In the genomic region with DNA sequence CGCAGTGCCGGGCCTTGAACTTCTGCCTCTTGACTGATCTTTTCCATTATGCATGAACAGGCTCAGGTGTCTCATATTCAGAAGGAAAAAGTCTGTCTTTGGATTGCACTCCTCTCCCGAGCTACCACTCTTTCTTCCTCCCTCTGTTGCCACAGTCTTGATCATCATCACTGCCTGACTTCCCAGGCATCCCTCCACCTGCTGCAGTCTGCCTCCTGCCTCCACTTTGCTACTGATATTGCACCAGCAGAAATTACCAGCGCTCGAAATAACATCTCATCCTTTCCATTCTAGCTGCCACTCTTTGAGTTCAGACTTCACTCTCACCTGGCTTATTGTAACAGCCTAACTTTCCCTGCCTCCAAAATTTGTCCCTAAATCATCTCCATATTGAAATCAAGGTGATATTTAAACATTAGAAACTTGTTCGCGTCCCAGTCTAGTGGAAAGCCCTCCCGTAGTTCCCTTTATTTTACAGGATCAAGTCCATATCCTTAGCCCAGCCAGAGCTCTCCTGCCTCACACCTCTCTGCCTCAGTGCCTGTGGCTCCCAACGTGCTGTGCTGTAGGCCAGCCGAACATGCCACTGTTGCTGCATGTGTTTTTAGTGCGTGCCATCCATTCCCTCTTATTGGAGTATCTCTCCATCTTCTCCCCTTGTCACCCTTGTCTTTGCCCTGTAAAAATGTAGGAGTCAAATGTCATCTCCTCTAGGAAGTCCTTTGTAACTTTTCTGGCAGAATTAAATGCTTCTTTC, we compare ENCODE assay signal across 17 cellular contexts. TPM values are rescaled to one million over a fixed set of nuclear protein-coding genes. Genes with fewer than 3 reads are reported as not detected.
DNase-seq lines count a peak whose midpoint lies in the region; ATAC-seq, FAIRE-seq and TF ChIP-seq lines count a peak whose summit lies in the region.
"Had no signal": no experiment of that assay in that cellular context is flagged by ENCODE, and none has a peak within 500 bp of the region (broad histone marks: within the 10 kb centered on the region; RNA-seq: fewer than 3 reads in every experiment).

No MANE protein-coding gene starts in this region.

- intact Hi-C loops in GM12878 (cut with micrococcal nuclease; ENCODE audit: unreplicated experiment) = no loop called here

- TF ChIP-seq CTCF in HEK293 (tag by site-specific recombination; IDR thresholded peaks at IDR 0.05) = no peak
- no peak for TF ChIP-seq CTCF in GM12878 (IDR thresholded peaks at IDR 0.05 in 2 of 3, conservative IDR thresholded peaks at IDR 0.05 in 1 of 3; ENCODE audit: control insufficient read depth in 2 of 3, extremely low read depth in 1 of 3, insufficient read depth in 1 of 3, low read depth in 3 of 3, low read length in 3 of 3)
- TF ChIP-seq CTCF in neural progenitor cell (IDR thresholded peaks at IDR 0.05) = no peak

- in situ Hi-C loops in GM12878 (cut with MboI) (no loop called here), G401 (cut with HindIII; ENCODE audit: low sequenced_read_pairs) (no loop called here)

- FAIRE-seq in GM12878 (lab: Jason Lieb, UNC) = no peak
- FAIRE-seq: RCC 7860 had no signal

- no peaks in the 10 kb centered on the region for H3K4me1 ChIP-seq in CD8-positive, alpha-beta memory T cell (ENCODE audit: insufficient read depth, low read length)
- H3K4me1 ChIP-seq in HEK293 (ENCODE audit: control insufficient read depth, insufficient read depth, low read length) = no peaks in the 10 kb centered on the region; the same call in 1 of the 2 replicates
- no peaks in the 10 kb centered on the region for H3K4me1 ChIP-seq in GM12878 (ENCODE audit: control insufficient read depth, insufficient read depth, low read length)
- H3K4me1 ChIP-seq in neural progenitor cell = no peaks in the 10 kb centered on the region
- H3K4me1 ChIP-seq: BLaER1 treated with 17β-estradiol and CSF1 and Interleukin-3, amounts not matched to agents 10 nM and 100 nM; tibial artery had no signal

- SMC1A ChIA-PET in GM12878 (lab: Charles Lee; ENCODE audit: uncharacterized antibody, unreplicated experiment) = interaction anchor here (0.6 kb wide), 1 partner anchor 62 kb away, joined by 4 read pairs; no protein-coding TSS in a partner anchor

- TF ChIP-seq RAD21 in GM12878 (IDR thresholded peaks at IDR 0.05; ENCODE audit: insufficient read depth, low read depth, low read length) = no peak

- RAD21 ChIA-PET in GM12878 (lab: Charles Lee; ENCODE audit: unreplicated experiment) = no interaction called here

- H3K9me3 ChIP-seq in CD8-positive, alpha-beta memory T cell (ENCODE audit: low read length) = no peaks in the 10 kb centered on the region
- H3K9me3 ChIP-seq in HEK293 (ENCODE audit: control insufficient read depth, insufficient read depth, low read depth, low read length) = no peaks in the 10 kb centered on the region
- no peaks in the 10 kb centered on the region for H3K9me3 ChIP-seq in GM12878 (replicated peaks; ENCODE audit: control insufficient read depth, insufficient read depth, low read length)
- H3K9me3 ChIP-seq in neural progenitor cell (ENCODE audit: low read depth) = no peaks in the 10 kb centered on the region
- H3K9me3 ChIP-seq: BLaER1 treated with 17β-estradiol and CSF1 and Interleukin-3, amounts not matched to agents 10 nM and 100 nM; tibial artery had no signal

- H3K4me2 ChIP-seq in GM12878 (ENCODE audit: control insufficient read depth, insufficient read depth) (no peak overlapping the region), neural progenitor cell (no peak overlapping the region)
- H3K4me2 ChIP-seq: BLaER1 treated with 17β-estradiol and CSF1 and Interleukin-3, amounts not matched to agents 10 nM and 100 nM had no signal

- POLR2A ChIA-PET in CD8-positive, alpha-beta memory T cell (lab: Charles Lee) = interaction anchor here (0.7 kb wide), 1 partner anchor 40 kb away, joined by 3 read pairs; a partner anchor contains a TSS
- POLR2A ChIA-PET in HEK293 (lab: Yijun Ruan, JAX) = no interaction called here
- POLR2A ChIA-PET in GM12878 (lab: Charles Lee) = interaction anchor here (0.6 kb wide), 1 partner anchor 63 kb away, joined by 7 read pairs; no protein-coding TSS in a partner anchor

- no peaks in the 10 kb centered on the region for H3K9me3 Mint-ChIP-seq in CD8-positive, alpha-beta memory T cell
- no peaks in the 10 kb centered on the region for H3K9me3 Mint-ChIP-seq in neural progenitor cell

- H3K9ac ChIP-seq in GM12878 (ENCODE audit: control insufficient read depth, insufficient read depth, low read length) (no peak overlapping the region), neural progenitor cell (no peak overlapping the region)

- H3K27ac Mint-ChIP-seq in CD8-positive, alpha-beta memory T cell = peak overlapping the region in 6 of 8 donors; percentile 15 to 72 (median 31)
- H3K27ac Mint-ChIP-seq in neural progenitor cell = peak overlapping the region; percentile 6

- peaks cover 71% of the 10 kb centered on the region for H3K36me3 ChIP-seq in CD8-positive, alpha-beta memory T cell (ENCODE audit: insufficient read depth, low read length)
- H3K36me3 ChIP-seq in HEK293 (ENCODE audit: control insufficient read depth in 2 of 2, insufficient read depth in 1 of 2, low read length in 2 of 2) (peaks cover 90 to 96% of the 10 kb centered on the region in 2 experiments), GM12878 (ENCODE audit: control insufficient read depth in 2 of 2, insufficient read depth in 2 of 2, low read length in 1 of 2) (peaks cover 31 to 66% of the 10 kb centered on the region in 2 experiments), neural progenitor cell (peaks cover 19% of the 10 kb centered on the region)

- no peak for TF ChIP-seq EP300 in GM12878 (IDR thresholded peaks at IDR 0.05; ENCODE audit: borderline replicate concordance in 1 of 2, control insufficient read depth in 1 of 2, low read depth in 2 of 2, low read length in 2 of 2)

- no peak overlapping the region for H3K4me3 ChIP-seq in CD8-positive, alpha-beta memory T cell (ENCODE audit: low read length)
- H3K4me3 ChIP-seq in HEK293 (ENCODE audit: low read depth, low read length) (no peak overlapping the region), GM12878 (no peak overlapping the region), neural progenitor cell (no peak overlapping the region)
- H3K4me3 ChIP-seq: BLaER1 treated with 17β-estradiol and CSF1 and Interleukin-3, amounts not matched to agents 10 nM and 100 nM; tibial artery had no signal

- peaks cover 0 to 87% (median 34%) of the 10 kb centered on the region in 3 donors for H3K36me3 Mint-ChIP-seq in CD8-positive, alpha-beta memory T cell
- H3K36me3 Mint-ChIP-seq in neural progenitor cell = peaks cover 38% of the 10 kb centered on the region

- H3K27ac ChIP-seq in CD8-positive, alpha-beta memory T cell (ENCODE audit: low read depth, low read length) = no peak overlapping the region
- H3K27ac ChIP-seq in HEK293 (ENCODE audit: extremely low read depth, low read depth, low read length) = peak overlapping the region; percentile 14; the same call in 1 of the 2 replicates
- H3K27ac ChIP-seq in GM12878 (ENCODE audit: control insufficient read depth, insufficient read depth) = no peak overlapping the region
- H3K27ac ChIP-seq in neural progenitor cell = no peak overlapping the region
- H3K27ac ChIP-seq: tibial artery had no signal

- CTCF ChIA-PET in CD8-positive, alpha-beta memory T cell (lab: Charles Lee) = interaction anchor here (1.7 kb wide), 1 partner anchor 28 kb away, joined by 3 read pairs; no protein-coding TSS in a partner anchor
- CTCF ChIA-PET in HEK293 (lab: Yijun Ruan, JAX) (interaction anchor here (0.5 to 1.2 kb wide), 3 partner anchors 21 to 129 kb away, joined by 3 to 4 read pairs (median 4); a partner anchor contains a TSS), GM12878 (lab: Yijun Ruan, JAX) (interaction anchor here (0.9 to 1.3 kb wide), 3 partner anchors 19 to 167 kb away, joined by 3 to 5 read pairs (median 4); no protein-coding TSS in a partner anchor)

- peaks cover 0 to 1% (median 0%) of the 10 kb centered on the region in 3 donors for H3K4me1 Mint-ChIP-seq in CD8-positive, alpha-beta memory T cell
- no peaks in the 10 kb centered on the region for H3K4me1 Mint-ChIP-seq in neural progenitor cell

- no peak overlapping the region for H3K4me3 Mint-ChIP-seq in CD8-positive, alpha-beta memory T cell
- no peak overlapping the region for H3K4me3 Mint-ChIP-seq in neural progenitor cell

- H3K79me2 ChIP-seq in GM12878 (ENCODE audit: control insufficient read depth, insufficient read depth, low read length) (no peaks in the 10 kb centered on the region), neural progenitor cell (ENCODE audit: low read depth) (no peaks in the 10 kb centered on the region)

- WGBS in GM12878 (ENCODE audit: insufficient coverage, insufficient replicate concordance, low lambda C conversion rate, missing lambda C conversion rate) = 96% methylated on average over 11 of the region's 11 CpGs

- H2AFZ ChIP-seq in GM12878 (ENCODE audit: control insufficient read depth, low read depth, low read length) (no peak overlapping the region), neural progenitor cell (replicated peaks) (no peak overlapping the region)

- H4K20me1 ChIP-seq in GM12878 (ENCODE audit: control insufficient read depth, insufficient read depth) (no peaks in the 10 kb centered on the region; the same call in 1 of the 2 replicates), neural progenitor cell (ENCODE audit: low read depth) (no peaks in the 10 kb centered on the region)

- DNase-seq in CD8-positive, alpha-beta memory T cell = no peak
- DNase-seq in GM12878 (ENCODE audit: low read depth, low spot score) = no peak
- no peak for DNase-seq in neural progenitor cell (ENCODE audit: low spot score)
- DNase-seq in G401 (ENCODE audit: low spot score) = no peak
- DNase-seq in iPS-NIHi7 (ENCODE audit: extremely low spot score) = no peak
- no peak for DNase-seq in GOT3 (lab: John Stamatoyannopoulos, UW)
- DNase-seq: activated CD4-positive, CD25-positive, alpha-beta regulatory T cell; amygdala; DMS79; hypothalamus; IMR-90; midbrain; NCI-H1092; tibial artery had no signal

- H3K27me3 Mint-ChIP-seq in CD8-positive, alpha-beta memory T cell = no peaks in the 10 kb centered on the region
- H3K27me3 Mint-ChIP-seq in neural progenitor cell (ENCODE audit: insufficient read depth, low read depth) = peaks cover 2% of the 10 kb centered on the region

- peak; percentile 61 for TF ChIP-seq POLR2A in GM12878 (IDR thresholded peaks at IDR 0.05; ENCODE audit: low read depth, low read length)

- ATAC-seq in GM12878 = no peak

- H3F3A ChIP-seq in neural progenitor cell (ENCODE audit: low read depth) = peaks cover 16% of the 10 kb centered on the region

- BruUV-seq in GM12878 (replicated peaks; lab: Mats Ljungman, UMichigan) = TSS peak; percentile 8

- no peaks in the 10 kb centered on the region for H3K27me3 ChIP-seq in CD8-positive, alpha-beta memory T cell (ENCODE audit: insufficient read depth, low read length, poor library complexity, severe bottlenecking)
- H3K27me3 ChIP-seq in GM12878 (replicated peaks in 1 of 2; ENCODE audit: control insufficient read depth in 2 of 2, insufficient read depth in 2 of 2, low read length in 1 of 2) (no peaks in the 10 kb centered on the region), neural progenitor cell (no peaks in the 10 kb centered on the region)
- H3K27me3 ChIP-seq: BLaER1 treated with 17β-estradiol and CSF1 and Interleukin-3, amounts not matched to agents 10 nM and 100 nM; tibial artery had no signal

RNA-seq across cellular contexts. Expression of a gene that starts 39.9 kb away (rescaled TPM):
- total RNA-seq in CD8-positive, alpha-beta memory T cell = 100 to 1,000 TPM; 131 to 144 TPM
- polyA plus RNA-seq in CD8-positive, alpha-beta memory T cell = 113 TPM
- total RNA-seq in GM12878 (2013; cell fraction: nucleolus; rRNA removed) = 270 and 280 TPM in 2 replicates
- total RNA-seq in GM12878 (2014; rRNA removed) = 188 and 189 TPM in 2 replicates
- 232 and 233 TPM in 2 replicates for total RNA-seq in GM12878 (2014; rRNA removed; fragmentation: Illumina TruSeq; extraction: Trizol)
- total RNA-seq in GM12878 (2021) = 109 and 125 TPM in 2 replicates
- polyA plus RNA-seq in GM12878 (2011; ENCODE audit: low read depth) = 35.8 TPM
- polyA plus RNA-seq in GM12878 (2011; rRNA removed) = 200 and 238 TPM in 2 replicates
- 145 and 161 TPM in 2 replicates for polyA plus RNA-seq in GM12878 (2011; cell fraction: cytosol; rRNA removed)
- 127 and 139 TPM in 2 replicates for polyA plus RNA-seq in GM12878 (2011; cell fraction: nucleus; rRNA removed)
- 80.8 and 110 TPM in 2 replicates for polyA plus RNA-seq in GM12878 (2012)
- 244 and 280 TPM in 2 replicates for polyA plus RNA-seq in GM12878 (2014; fragmentation: Illumina TruSeq; extraction: Trizol)
- polyA plus RNA-seq in GM12878 (2014; fragmentation: Nextera tagmentation; extraction: Ambion mirVana) = 100 to 1,000 TPM; 110 to 137 TPM
- polyA plus RNA-seq in GM12878 (2014; rRNA removed) = 153 and 173 TPM in 2 replicates
- polyA plus RNA-seq in GM12878 (2016; fragmentation: Nextera tagmentation; extraction: Ambion mirVana) = 100 to 1,000 TPM; 188 to 208 TPM
- 258 and 329 TPM in 2 replicates for polyA minus RNA-seq in GM12878 (2011; rRNA and poly(A)+ RNA removed)
- polyA minus RNA-seq in GM12878 (2011; cell fraction: cytosol; rRNA and poly(A)+ RNA removed) = 66.0 and 82.0 TPM in 2 replicates
- polyA minus RNA-seq in GM12878 (2011; cell fraction: nucleus; rRNA and poly(A)+ RNA removed) = 93.5 and 119 TPM in 2 replicates
- total RNA-seq in neural progenitor cell (ENCODE audit: low replicate concordance) = 117 and 135 TPM in 2 replicates
- 142 and 178 TPM in 2 replicates for total RNA-seq in G401 (2014; rRNA removed; shearing (Covaris generic))

RNA-seq across cellular contexts. Expression of a gene that starts 40.5 kb away (rescaled TPM):
- total RNA-seq in CD8-positive, alpha-beta memory T cell = 10 to 100 TPM; 50.6 to 51.0 TPM
- polyA plus RNA-seq in CD8-positive, alpha-beta memory T cell = 36.9 TPM
- 166 and 189 TPM in 2 replicates for total RNA-seq in GM12878 (2013; cell fraction: nucleolus; rRNA removed)
- total RNA-seq in GM12878 (2014; rRNA removed) (68.6 and 70.4 TPM in 2 replicates), GM12878 (2014; rRNA removed; fragmentation: Illumina TruSeq; extraction: Trizol) (74.6 and 76.3 TPM in 2 replicates), GM12878 (2021) (44.6 and 45.8 TPM in 2 replicates), neural progenitor cell (ENCODE audit: low replicate concordance) (116 and 121 TPM in 2 replicates)
- polyA plus RNA-seq in GM12878 (2011; ENCODE audit: low read depth) = 32.9 TPM
- polyA plus RNA-seq in GM12878 (2011; rRNA removed) (69.5 and 69.8 TPM in 2 replicates), GM12878 (2014; fragmentation: Illumina TruSeq; extraction: Trizol) (50.2 and 53.3 TPM in 2 replicates), GM12878 (2014; fragmentation: Nextera tagmentation; extraction: Ambion mirVana) (100 to 1,000 TPM; 101 to 109 TPM), GM12878 (2014; rRNA removed) (50.6 and 56.4 TPM in 2 replicates), GM12878 (2016; fragmentation: Nextera tagmentation; extraction: Ambion mirVana) (10 to 100 TPM; 71.5 to 74.8 TPM)
- 45.4 and 50.3 TPM in 2 replicates for polyA plus RNA-seq in GM12878 (2011; cell fraction: cytosol; rRNA removed)
- 60.8 and 64.9 TPM in 2 replicates for polyA plus RNA-seq in GM12878 (2011; cell fraction: nucleus; rRNA removed)
- 35.3 and 37.0 TPM in 2 replicates for polyA plus RNA-seq in GM12878 (2012)
- polyA minus RNA-seq in GM12878 (2011; rRNA and poly(A)+ RNA removed) = 39.9 and 44.4 TPM in 2 replicates
- 15.9 and 16.4 TPM in 2 replicates for polyA minus RNA-seq in GM12878 (2011; cell fraction: cytosol; rRNA and poly(A)+ RNA removed)
- polyA minus RNA-seq in GM12878 (2011; cell fraction: nucleus; rRNA and poly(A)+ RNA removed) = 35.1 and 43.3 TPM in 2 replicates
- total RNA-seq in G401 (2014; rRNA removed; shearing (Covaris generic)) = 61.3 and 65.8 TPM in 2 replicates

RNA-seq across cellular contexts. Expression of a gene that starts 59.4 kb away (rescaled TPM):
- total RNA-seq in CD8-positive, alpha-beta memory T cell = 100 to 1,000 TPM; 544 to 565 TPM
- 241 TPM for polyA plus RNA-seq in CD8-positive, alpha-beta memory T cell
- 51.2 and 54.9 TPM in 2 replicates for total RNA-seq in GM12878 (2013; cell fraction: nucleolus; rRNA removed)
- total RNA-seq in GM12878 (2014; rRNA removed) = 415 and 426 TPM in 2 replicates
- 629 and 683 TPM in 2 replicates for total RNA-seq in GM12878 (2014; rRNA removed; fragmentation: Illumina TruSeq; extraction: Trizol)
- total RNA-seq in GM12878 (2021) = 411 and 415 TPM in 2 replicates
- 296 TPM for polyA plus RNA-seq in GM12878 (2011; ENCODE audit: low read depth)
- polyA plus RNA-seq in GM12878 (2011; rRNA removed) = 444 and 610 TPM in 2 replicates
- 232 and 273 TPM in 2 replicates for polyA plus RNA-seq in GM12878 (2011; cell fraction: cytosol; rRNA removed)
- 184 and 213 TPM in 2 replicates for polyA plus RNA-seq in GM12878 (2011; cell fraction: nucleus; rRNA removed)
- polyA plus RNA-seq in GM12878 (2012) = 238 and 269 TPM in 2 replicates
- 592 and 753 TPM in 2 replicates for polyA plus RNA-seq in GM12878 (2014; fragmentation: Illumina TruSeq; extraction: Trizol)
- polyA plus RNA-seq in GM12878 (2014; fragmentation: Nextera tagmentation; extraction: Ambion mirVana) = 100 to 1,000 TPM; 124 to 227 TPM
- 381 and 414 TPM in 2 replicates for polyA plus RNA-seq in GM12878 (2014; rRNA removed)
- 100 to 1,000 TPM; 945 to 989 TPM for polyA plus RNA-seq in GM12878 (2016; fragmentation: Nextera tagmentation; extraction: Ambion mirVana)
- polyA minus RNA-seq in GM12878 (2011; rRNA and poly(A)+ RNA removed) = 160 and 234 TPM in 2 replicates
- 111 TPM in 2 replicates for polyA minus RNA-seq in GM12878 (2011; cell fraction: cytosol; rRNA and poly(A)+ RNA removed)
- polyA minus RNA-seq in GM12878 (2011; cell fraction: nucleus; rRNA and poly(A)+ RNA removed) = 34.8 and 40.8 TPM in 2 replicates
- total RNA-seq in neural progenitor cell (ENCODE audit: low replicate concordance) = 204 and 254 TPM in 2 replicates
- 733 and 786 TPM in 2 replicates for total RNA-seq in G401 (2014; rRNA removed; shearing (Covaris generic))
